ENCODE assay signal across 1 cellular context in the genomic region with DNA sequence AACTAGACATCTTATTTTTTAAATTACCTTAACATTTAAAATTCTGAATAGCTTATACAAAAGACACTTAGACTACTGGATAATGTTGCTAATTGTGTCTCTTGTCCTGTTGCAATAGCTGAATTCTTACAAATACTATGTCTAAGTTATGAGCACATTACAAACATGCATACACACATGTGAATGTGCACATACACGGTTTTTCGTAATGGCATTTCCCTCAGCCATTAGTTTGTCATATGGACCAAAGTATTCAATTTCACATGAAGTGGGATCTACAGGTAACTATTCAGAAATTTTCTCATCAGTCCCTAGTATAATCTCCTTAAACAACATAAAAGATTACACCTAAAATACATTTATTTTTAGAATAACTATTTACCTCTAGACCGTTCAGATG.
TF ChIP-seq lines count a peak whose summit lies in the region.

No MANE protein-coding gene starts in this region.

TF ChIP-seq in endothelial cell of umbilical vein, 7 proteins besides CTCF, POLR2A, EP300 and RAD21:
- no peak for TF ChIP-seq GATA2 (IDR thresholded peaks at IDR 0.05; ENCODE audit: insufficient read depth, insufficient read length, low read depth, low read length)
- no peak for TF ChIP-seq MYC (IDR thresholded peaks at IDR 0.05; ENCODE audit: low read depth, low read length)
- TF ChIP-seq POLR2AphosphoS5 (IDR thresholded peaks at IDR 0.05; ENCODE audit: insufficient read depth, low read depth, low read length): no peak
- TF ChIP-seq EZH2 (IDR thresholded peaks at IDR 0.05; ENCODE audit: borderline replicate concordance, low read depth, low read length, severe bottlenecking): no peak
- no peak for TF ChIP-seq FOS (IDR thresholded peaks at IDR 0.05; ENCODE audit: borderline replicate concordance, insufficient read depth, low read length)
- TF ChIP-seq, protein P1, sequence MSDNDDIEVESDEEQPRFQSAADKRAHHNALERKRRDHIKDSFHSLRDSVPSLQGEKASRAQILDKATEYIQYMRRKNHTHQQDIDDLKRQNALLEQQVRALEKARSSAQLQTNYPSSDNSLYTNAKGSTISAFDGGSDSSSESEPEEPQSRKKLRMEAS (IDR thresholded peaks at IDR 0.05; ENCODE audit: insufficient read depth, insufficient read length): no peak
- no peak for TF ChIP-seq JUN (IDR thresholded peaks at IDR 0.05; ENCODE audit: borderline replicate concordance, insufficient read depth, insufficient read length, low read depth)
